Comparison of ENCODE assay signal across 24 cellular contexts in the genomic region with DNA sequence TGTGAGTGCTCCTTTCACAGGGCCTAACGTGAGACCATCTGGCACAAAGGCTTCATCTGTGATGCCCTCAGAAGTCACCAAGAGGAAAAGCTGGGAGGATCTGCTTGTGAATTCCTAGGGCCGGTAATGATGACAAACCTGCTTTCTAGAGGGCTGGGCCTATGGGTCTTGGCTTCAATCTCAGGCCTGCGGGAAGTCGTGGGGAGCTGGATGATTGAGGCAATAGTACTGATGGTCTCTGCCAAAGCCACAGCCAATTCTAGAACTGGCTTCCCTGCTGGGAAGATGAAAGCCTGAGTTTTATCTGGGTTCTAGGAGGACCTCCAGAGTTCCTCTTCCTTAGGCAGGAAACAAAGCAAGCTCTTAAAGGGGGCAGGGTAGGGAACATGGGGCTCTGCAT.
"Had no signal": no experiment of that assay in that cellular context is flagged by ENCODE, and none has a peak within 500 bp of the region (broad histone marks: within the 10 kb centered on the region; RNA-seq: fewer than 3 reads in every experiment).

No MANE protein-coding gene starts in this region.

- H3K4me3 ChIP-seq: coronary artery, SK-N-MC had no signal

- DNase-seq: activated B cell treated with CpG ODN at 0.5 μM for 24 hours; activated CD4-positive, alpha-beta T cell treated with anti-CD3 and anti-CD28 coated beads for 1 hour; activated CD4-positive, alpha-beta T cell treated with anti-CD3 and anti-CD28 coated beads, Interleukin-2, amount 10 ng/mL, durations not matched to agents 24 days and 14 days; activated CD4-positive, alpha-beta T cell treated with anti-CD3 and anti-CD28 coated beads, Interleukin-2, amount 50 U/mL, for 48 hours; activated CD8-positive, alpha-beta memory T cell treated with anti-CD3 and anti-CD28 coated beads, Interleukin-2, amount 10 ng/mL, durations not matched to agents 7 days and 5 days; activated effector memory CD4-positive, alpha-beta T cell treated with Interleukin-2 at 50 U/mL for 16 hours; activated naive CD4-positive, alpha-beta T cell treated with Interleukin-2 at 50 U/mL for 16 hours; activated naive CD8-positive, alpha-beta T cell treated with anti-CD3 and anti-CD28 coated beads, Interleukin-2, amount 50 U/mL, for 24 hours; activated T-cell treated with anti-CD3 and anti-CD28 coated beads, Interleukin-2, amount 50 U/mL, for 24 hours; amniotic stem cell; central memory CD4-positive, alpha-beta T cell; MM.1S; NCI-H1048; NCI-H1417; NCI-H1930; NCI-H345; NCI-H510A; PC-3; T-cell; T-helper 2 cell; T1000 had no signal

- H3K27ac ChIP-seq: coronary artery, KMS-11, SK-N-MC had no signal
